Comparison of ENCODE assay signal across 1 cellular context in genomic region chr6:26611599-26611998, GRCh38.
TF ChIP-seq lines count a peak whose summit lies in the region.

No MANE protein-coding gene starts in this region.

TF ChIP-seq in K562, 482 proteins besides CTCF, POLR2A, EP300 and RAD21 (continued from another document):
- TF ChIP-seq NR2C1 (IDR thresholded peaks at IDR 0.05) (no peak), NR2C1 (tag; IDR thresholded peaks at IDR 0.05) (0 out of 2 replicates have a peak, but pooled peaks have one; percentile 28)
